ENCODE assay signal across 16 cellular contexts in the genomic region with DNA sequence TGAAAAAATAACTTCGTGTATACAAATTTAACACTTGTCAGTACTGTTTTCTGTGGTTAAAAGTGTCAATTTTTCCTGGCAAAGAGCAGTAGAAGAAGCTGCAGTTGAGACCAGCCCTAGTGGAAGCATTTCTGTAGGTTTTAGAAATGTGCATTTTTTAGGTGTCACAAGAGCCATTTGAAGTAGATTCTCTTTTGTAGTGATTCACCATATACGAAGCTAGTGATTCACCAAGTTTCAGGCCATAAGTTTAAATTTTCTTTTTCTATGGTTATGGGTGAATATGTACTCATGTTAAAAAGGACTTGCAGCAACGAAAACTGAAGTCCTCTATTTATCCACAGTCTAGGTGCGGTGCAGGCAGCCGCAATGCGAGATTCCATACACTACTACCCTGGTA. TPM values are rescaled to one million over a fixed set of nuclear protein-coding genes. Genes with fewer than 3 reads are reported as not detected.
A peak's percentile ranks its signal among the peaks of the same experiment; 100 is the strongest.
DNase-seq lines count a peak whose midpoint lies in the region; ATAC-seq, FAIRE-seq and TF ChIP-seq lines count a peak whose summit lies in the region.
"Had no signal": no experiment of that assay in that cellular context is flagged by ENCODE, and none has a peak within 500 bp of the region (broad histone marks: within the 10 kb centered on the region; RNA-seq: fewer than 3 reads in every experiment).

No MANE protein-coding gene starts in this region.

- peak overlapping the region; percentile 96 for H2BK5ac ChIP-seq in IMR-90 (ENCODE audit: low read depth, low read length, poor library complexity, severe bottlenecking)

- peak overlapping the region; percentile 71 for H3K14ac ChIP-seq in IMR-90 (replicated peaks; ENCODE audit: low read depth, low read length)

- H2AK9ac ChIP-seq in IMR-90 (replicated peaks; ENCODE audit: low read depth, low read length, poor library complexity) = peak overlapping the region; percentile 28

- H3K9ac ChIP-seq in IMR-90 (ENCODE audit: low read depth, low read length) (peak overlapping the region; percentile 67; the same call in 1 of the 2 replicates), keratinocyte (ENCODE audit: control insufficient read depth, extremely low read depth, insufficient read depth, low read length) (no peak overlapping the region)

- in situ Hi-C loops in IMR-90 (cut with MboI; ENCODE audit: low sequenced_read_pairs) = no loop called here

- H3K18ac ChIP-seq in IMR-90 (ENCODE audit: low read depth, low read length) = peak overlapping the region; percentile 58; the same call in 1 of the 2 replicates

- H2BK15ac ChIP-seq in IMR-90 (ENCODE audit: low read depth, low read length) = peak overlapping the region; percentile 39; the same call in 2 of the 3 replicates

- TF ChIP-seq CTCF in CD4-positive, alpha-beta T cell (IDR thresholded peaks at IDR 0.05) = no peak
- TF ChIP-seq CTCF in IMR-90 (conservative IDR thresholded peaks at IDR 0.05; ENCODE audit: low read depth, low read length) (no peak), keratinocyte (optimal IDR thresholded peaks at IDR 0.05 in 1 of 3, IDR thresholded peaks at IDR 0.05 in 1 of 3, conservative IDR thresholded peaks at IDR 0.05 in 1 of 3; ENCODE audit: extremely low read depth in 1 of 3, insufficient read depth in 2 of 3, low read length in 3 of 3) (no peak), GM10248 (IDR thresholded peaks at IDR 0.05; ENCODE audit: control extremely low read depth, extremely low read depth, low read depth, missing control alignments) (no peak)

- peak overlapping the region; percentile 54 for H4K91ac ChIP-seq in IMR-90 (ENCODE audit: insufficient read depth, low read depth, low read length)

- H3K4me3 Mint-ChIP-seq in CD4-positive, alpha-beta T cell = peak overlapping the region; percentile 44
- peak overlapping the region; percentile 94 for H3K4me3 Mint-ChIP-seq in activated naive CD8-positive, alpha-beta T cell treated with anti-CD3 and anti-CD28 coated beads, Interleukin-2, amount 50 U/mL, for 24 hours
- H3K4me3 Mint-ChIP-seq: activated B cell treated with CpG ODN at 0.5 μM for 24 hours, GM23338 had no signal

- H3K9me1 ChIP-seq in IMR-90 (ENCODE audit: insufficient read depth, low read length) (0 out of 2 replicates have a peak, but pooled peaks cover 4% of the 10 kb centered on the region), keratinocyte (ENCODE audit: control insufficient read depth, extremely low read depth, insufficient read depth, low read length) (no peaks in the 10 kb centered on the region)

- no peak overlapping the region for H2AFZ ChIP-seq in IMR-90 (replicated peaks; ENCODE audit: low read length, poor library complexity)
- H2AFZ ChIP-seq in keratinocyte (ENCODE audit: control insufficient read depth, low read length) = no peak overlapping the region
- H2AFZ ChIP-seq: GM23338 had no signal

- POLR2A ChIA-PET in CD4-positive, alpha-beta T cell (lab: Charles Lee) = interaction anchor here (1.7 to 9.2 kb wide), 3 partner anchors 51 to 113 kb away, joined by 3 to 276 read pairs (median 8); no protein-coding TSS in a partner anchor
- POLR2A ChIA-PET in IMR-90 (lab: Charles Lee; ENCODE audit: unreplicated experiment) (interaction anchor here (1.4 to 3.4 kb wide), 4 partner anchors 44 to 108 kb away, joined by 5 to 23 read pairs (median 8); no protein-coding TSS in a partner anchor), GM10248 (lab: Yijun Ruan, JAX) (no interaction called here)

- H2BK20ac ChIP-seq in IMR-90 (ENCODE audit: low read depth, low read length) = peak overlapping the region; percentile 52

- H4K20me1 ChIP-seq in IMR-90 (ENCODE audit: insufficient read depth, low read length) (peaks cover 9% of the 10 kb centered on the region; the same call in 1 of the 2 replicates), keratinocyte (ENCODE audit: control insufficient read depth, extremely low read depth, insufficient read depth, low read length) (no peaks in the 10 kb centered on the region)

- H3K36me3 ChIP-seq in IMR-90 (ENCODE audit: control insufficient read depth, insufficient read depth, low read length) (peaks cover 24% of the 10 kb centered on the region), keratinocyte (ENCODE audit: control insufficient read depth in 2 of 2, extremely low read depth in 1 of 2, insufficient read depth in 2 of 2, low read length in 2 of 2) (peaks cover 19 to 36% of the 10 kb centered on the region in 2 experiments)
- H3K36me3 ChIP-seq: prostate gland had no signal

- H3K4me1 ChIP-seq in IMR-90 (ENCODE audit: control insufficient read depth, insufficient read depth, low read length) = peaks cover 5% of the 10 kb centered on the region; the same call in 1 of the 2 replicates
- H3K4me1 ChIP-seq in keratinocyte (ENCODE audit: control insufficient read depth, extremely low read depth, insufficient read depth, low read length) = peaks cover 33% of the 10 kb centered on the region
- H3K4me1 ChIP-seq: prostate gland had no signal

- BruUV-seq in IMR-90 (replicated peaks; lab: Mats Ljungman, UMichigan) = no TSS peak

- CTCF ChIA-PET in CD4-positive, alpha-beta T cell (lab: Charles Lee) = interaction anchor here (1.1 to 1.4 kb wide), 2 partner anchors 9 to 116 kb away, joined by 3 to 4 read pairs; no protein-coding TSS in a partner anchor
- CTCF ChIA-PET in IMR-90 (lab: Yijun Ruan, JAX) = no interaction called here
- CTCF ChIA-PET in GM10248 (lab: Yijun Ruan, JAX) = interaction anchor here (1.2 to 1.3 kb wide), 2 partner anchors 9 to 115 kb away, joined by 4 to 5 read pairs; no protein-coding TSS in a partner anchor

- peaks cover 87% of the 10 kb centered on the region for H3K36me3 Mint-ChIP-seq in CD4-positive, alpha-beta T cell (ENCODE audit: low read depth)
- H3K36me3 Mint-ChIP-seq in activated naive CD8-positive, alpha-beta T cell treated with anti-CD3 and anti-CD28 coated beads, Interleukin-2, amount 50 U/mL, for 24 hours (ENCODE audit: low read depth) = peaks cover 71% of the 10 kb centered on the region

- no peak for TF ChIP-seq RAD21 in IMR-90 (IDR thresholded peaks at IDR 0.05; ENCODE audit: low read length)

- H3K4me2 ChIP-seq in IMR-90 (ENCODE audit: low read depth, low read length) (peak overlapping the region; percentile 98), keratinocyte (ENCODE audit: control insufficient read depth, extremely low read depth, insufficient read depth, low read depth, low read length) (peak overlapping the region; percentile 85)
- H3K4me2 ChIP-seq: GM23338 had no signal

- peaks cover 53% of the 10 kb centered on the region for H3K4me1 Mint-ChIP-seq in CD4-positive, alpha-beta T cell (ENCODE audit: low read depth)
- H3K4me1 Mint-ChIP-seq in activated naive CD8-positive, alpha-beta T cell treated with anti-CD3 and anti-CD28 coated beads, Interleukin-2, amount 50 U/mL, for 24 hours = peaks cover 73% of the 10 kb centered on the region

- H3K27me3 ChIP-seq in CD4-positive, alpha-beta T cell (ENCODE audit: control insufficient read depth, insufficient read depth, low read length) = no peaks in the 10 kb centered on the region
- H3K27me3 ChIP-seq in IMR-90 (ENCODE audit: control insufficient read depth, insufficient read depth, low read length) (no peaks in the 10 kb centered on the region), keratinocyte (ENCODE audit: control insufficient read depth, extremely low read depth, insufficient read depth, low read length) (no peaks in the 10 kb centered on the region)

- H2AK5ac ChIP-seq in IMR-90 (ENCODE audit: low read depth, low read length) = peak overlapping the region; percentile 60

- no peak for ATAC-seq in CD4-positive, alpha-beta T cell (ENCODE audit: poor library complexity)
- ATAC-seq in IMR-90 (ENCODE audit: low read depth) = no peak
- peak; percentile 17 for ATAC-seq in activated naive CD8-positive, alpha-beta T cell treated with anti-CD3 and anti-CD28 coated beads, Interleukin-2, amount 50 U/mL, for 24 hours
- ATAC-seq: GM23338, Right ventricle myocardium inferior had no signal

- H3K27ac ChIP-seq in CD4-positive, alpha-beta T cell (ENCODE audit: low read depth, low read length) = no peak overlapping the region
- H3K27ac ChIP-seq in IMR-90 (ENCODE audit: insufficient read depth, low read length) (peak overlapping the region; percentile 88), keratinocyte (ENCODE audit: control insufficient read depth, insufficient read depth, low read length) (peak overlapping the region; percentile 4)
- H3K27ac ChIP-seq: prostate gland had no signal

- intact Hi-C loops in CD4-positive, alpha-beta T cell (cut with DNase I, micrococcal nuclease) = loop anchor here in 1 of 2 experiments (10.0 kb wide), 2 partner anchors 527 to 657 kb away; a partner anchor contains a TSS
- intact Hi-C loops in IMR-90 (cut with micrococcal nuclease) = loop anchor here (10.0 kb wide), 1 partner anchor 517 kb away; no protein-coding TSS in a partner anchor

- TF ChIP-seq POLR2A in IMR-90 (IDR thresholded peaks at IDR 0.05; ENCODE audit: low read depth, low read length) = no peak

- peaks cover 29% of the 10 kb centered on the region for H3K79me2 ChIP-seq in keratinocyte (ENCODE audit: control insufficient read depth, insufficient read depth, low read length)

- H3K9me3 Mint-ChIP-seq in CD4-positive, alpha-beta T cell = no peaks in the 10 kb centered on the region
- H3K9me3 Mint-ChIP-seq in activated naive CD8-positive, alpha-beta T cell treated with anti-CD3 and anti-CD28 coated beads, Interleukin-2, amount 50 U/mL, for 24 hours = no peaks in the 10 kb centered on the region
- H3K9me3 Mint-ChIP-seq: activated B cell treated with CpG ODN at 0.5 μM for 24 hours, GM23338 had no signal

- FAIRE-seq in keratinocyte (lab: Jason Lieb, UNC) = no peak

- peak overlapping the region; percentile 90 for H3K23ac ChIP-seq in IMR-90 (ENCODE audit: low read depth, low read length)

- no peaks in the 10 kb centered on the region for H3K27me3 Mint-ChIP-seq in CD4-positive, alpha-beta T cell
- H3K27me3 Mint-ChIP-seq in activated naive CD8-positive, alpha-beta T cell treated with anti-CD3 and anti-CD28 coated beads, Interleukin-2, amount 50 U/mL, for 24 hours = no peaks in the 10 kb centered on the region
- H3K27me3 Mint-ChIP-seq: activated B cell treated with CpG ODN at 0.5 μM for 24 hours had no signal

- no peaks in the 10 kb centered on the region for H3K9me3 ChIP-seq in CD4-positive, alpha-beta T cell (ENCODE audit: control insufficient read depth, low read length)
- no peaks in the 10 kb centered on the region for H3K9me3 ChIP-seq in IMR-90 (ENCODE audit: control insufficient read depth, insufficient read depth, low read length)
- no peaks in the 10 kb centered on the region for H3K9me3 ChIP-seq in keratinocyte (ENCODE audit: control insufficient read depth, low read depth, low read length)
- H3K9me3 ChIP-seq: prostate gland had no signal

- peak overlapping the region; percentile 66 for H4K5ac ChIP-seq in IMR-90 (ENCODE audit: low read depth, low read length)

- H3K79me1 ChIP-seq in IMR-90 (ENCODE audit: low read depth in 1 of 2, low read length in 2 of 2) = peaks cover 4 to 33% of the 10 kb centered on the region in 2 experiments; a peak in 3 of 4 replicates

- no CpG with 5 or more reads among the region's 6 CpGs for WGBS in IMR-90 (ENCODE audit: extremely low coverage in 2 of 2, insufficient read length in 1 of 2), 2 experiments

- peak overlapping the region; percentile 15 to 89; a peak in 3 of 4 replicates for H4K8ac ChIP-seq in IMR-90 (ENCODE audit: low read depth in 2 of 2, low read length in 2 of 2)

- no peak for DNase-seq in CD4-positive, alpha-beta T cell
- DNase-seq in IMR-90 (peak; percentile 72), keratinocyte (ENCODE audit: low read depth, low spot score) (no peak), GM10248 (ENCODE audit: extremely low spot score) (no peak), NCI-H446 (lab: John Stamatoyannopoulos, UW) (no peak), NCI-H748 treated with DMSO at 0.1 percent for 48 hours (lab: John Stamatoyannopoulos, UW) (no peak), kidney tubule cell (ENCODE audit: low spot score) (no peak)
- DNase-seq in activated naive CD8-positive, alpha-beta T cell treated with anti-CD3 and anti-CD28 coated beads, Interleukin-2, amount 50 U/mL, for 24 hours = no peak
- DNase-seq: activated B cell treated with CpG ODN at 0.5 μM for 24 hours; hippocampal formation; NCI-H510A treated with DMSO at 0.1 percent for 48 hours; stimulated activated CD4-positive, alpha-beta T cell treated with anti-CD3 and anti-CD28 coated beads, Interleukin-2, amount 100 ng/mL, for 48 hours had no signal

- peak overlapping the region; percentile 62 for H2BK120ac ChIP-seq in IMR-90 (ENCODE audit: low read depth, low read length)

- peak overlapping the region; percentile 73; the same call in 1 of the 2 replicates for H3K4ac ChIP-seq in IMR-90 (ENCODE audit: low read depth, low read length)

- H3K4me3 ChIP-seq in IMR-90 (ENCODE audit: insufficient read depth, low read depth, low read length) (peak overlapping the region; percentile 16; the same call in 1 of the 2 replicates), keratinocyte (ENCODE audit: control insufficient read depth in 2 of 3, extremely low read depth in 1 of 3, insufficient read depth in 2 of 3, low read depth in 1 of 3, low read length in 3 of 3) (peak overlapping the region in 1 of 3 experiments; percentile 4)
- H3K4me3 ChIP-seq: GM23338, lung, prostate gland had no signal

- peak overlapping the region; percentile 37 for H3K56ac ChIP-seq in IMR-90 (ENCODE audit: extremely low read depth, insufficient read depth, low read length)

- H3K27ac Mint-ChIP-seq in CD4-positive, alpha-beta T cell = peak overlapping the region; percentile 62
- H3K27ac Mint-ChIP-seq in activated naive CD8-positive, alpha-beta T cell treated with anti-CD3 and anti-CD28 coated beads, Interleukin-2, amount 50 U/mL, for 24 hours = peak overlapping the region; percentile 83
- H3K27ac Mint-ChIP-seq: GM23338 had no signal

- dilution Hi-C loops in IMR-90 (cut with HindIII; ENCODE audit: low sequenced_read_pairs, unreplicated experiment) = no loop called here
- dilution Hi-C loops in keratinocyte (cut with MboI; ENCODE audit: extremely low pct_ligation_motif_present, low sequenced_read_pairs) = no loop called here

RNA-seq across cellular contexts. Expression of a gene that starts 4.2 kb away (rescaled TPM):
- 10 to 100 TPM; 32.0 to 32.9 TPM for total RNA-seq in CD4-positive, alpha-beta T cell
- 57.7 and 141 TPM in 2 replicates for total RNA-seq in IMR-90 (2012; rRNA removed)
- polyA plus RNA-seq in IMR-90 (2012; rRNA removed) (46.3 and 73.3 TPM in 2 replicates), keratinocyte (18.4 to 29.3 TPM (median 22.8 TPM) in 3 replicates)
- polyA plus RNA-seq in IMR-90 (2012; cell fraction: cytosol; rRNA removed) = 8.2 and 11.9 TPM in 2 replicates
- 124 and 666 TPM in 2 replicates for polyA plus RNA-seq in IMR-90 (2012; cell fraction: nucleus; rRNA removed; ENCODE audit: low replicate concordance)
- 29.0 TPM for polyA plus RNA-seq in keratinocyte (2011; ENCODE audit: low read depth)
- 9.9 and 14.9 TPM in 2 replicates for polyA plus RNA-seq in keratinocyte (2011; cell fraction: cytosol; rRNA removed)
- polyA plus RNA-seq in keratinocyte (2011; cell fraction: nucleus; rRNA removed) = 56.3 and 69.3 TPM in 2 replicates
- polyA plus RNA-seq in keratinocyte (2012; ENCODE audit: low replicate concordance) = 21.3 and 25.4 TPM in 2 replicates
- 5.5 to 50.9 TPM (median 24.0 TPM) in 3 replicates for polyA minus RNA-seq in keratinocyte
- 16.3 TPM for polyA minus RNA-seq in keratinocyte (2011; cell fraction: cytosol; rRNA and poly(A)+ RNA removed)
- polyA minus RNA-seq in keratinocyte (2011; cell fraction: nucleus; rRNA and poly(A)+ RNA removed) = 45.1 and 82.4 TPM in 2 replicates
